ENCODE assay signal across 10 cellular contexts in genomic region chr7:74766508-74766907, GRCh38. TPM values are rescaled to one million over a fixed set of nuclear protein-coding genes. Genes with fewer than 3 reads are reported as not detected.
A peak's percentile ranks its signal among the peaks of the same experiment; 100 is the strongest.
DNase-seq lines count a peak whose midpoint lies in the region; ATAC-seq and TF ChIP-seq lines count a peak whose summit lies in the region.
"Not testable (repeated sequence)": the region's sequence is repeated elsewhere in the genome, so short reads cannot be mapped to it uniquely, and the experiment has no call there.
"Had no signal": no experiment of that assay in that cellular context is flagged by ENCODE, and none has a peak within 500 bp of the region (broad histone marks: within the 10 kb centered on the region; RNA-seq: fewer than 3 reads in every experiment).

No MANE protein-coding gene starts in this region.

- not testable (repeated sequence) for H3F3A ChIP-seq in OCI-LY1 (ENCODE audit: insufficient read depth, low read length)

- not testable (repeated sequence) for H3K4me2 ChIP-seq in OCI-LY1 (ENCODE audit: low read length)

- H3K27ac Mint-ChIP-seq in dendritic cell treated with granulocyte-macrophage colony-stimulating factor and Interleukin-4, amounts not matched to agents 40 ng/mL and 50 ng/mL, for 4 days, result peak overlapping the region; percentile 80
- H3K27ac Mint-ChIP-seq in stimulated activated memory B cell treated with anti-CD40 and anti-IgM and Interleukin-4, amounts not matched to agents 10 μg/mL and 1 μg/mL and 100 μg/mL, for 72 hours, result not testable (repeated sequence)

- H3K4me3 ChIP-seq in OCI-LY1 (ENCODE audit: low read depth, low read length, poor library complexity, severe bottlenecking); right lobe of liver: not testable (repeated sequence)

- not testable (repeated sequence) for H3K9me3 ChIP-seq in OCI-LY1 (ENCODE audit: low read length); right lobe of liver

- H3K27me3 Mint-ChIP-seq in dendritic cell treated with granulocyte-macrophage colony-stimulating factor and Interleukin-4, amounts not matched to agents 40 ng/mL and 50 ng/mL, for 4 days; stimulated activated memory B cell treated with anti-CD40 and anti-IgM and Interleukin-4, amounts not matched to agents 10 μg/mL and 1 μg/mL and 100 μg/mL, for 72 hours: not testable (repeated sequence)

- not testable (repeated sequence) for H4K20me1 ChIP-seq in OCI-LY1 (ENCODE audit: insufficient read depth, low read length)

- not testable (repeated sequence) for H3K9me2 ChIP-seq in OCI-LY1 (ENCODE audit: low read depth, low read length)

- not testable (repeated sequence) for TF ChIP-seq POLR2A in right lobe of liver (IDR thresholded peaks at IDR 0.05)

- WGBS in right lobe of liver (ENCODE audit: insufficient coverage, low coverage, low lambda C conversion rate, missing lambda C conversion rate), result no CpG with 5 or more reads among the region's 7 CpGs

- intact Hi-C loops in dendritic cell treated with granulocyte-macrophage colony-stimulating factor and Interleukin-4, amounts not matched to agents 40 ng/mL and 50 ng/mL, for 4 days (cut with micrococcal nuclease); right lobe of liver (cut with DNase I): not testable (repeated sequence)

- ATAC-seq in GM18867 (IDR thresholded peaks at IDR 0.05; ENCODE audit: unreplicated experiment), result peak; percentile 27
- ATAC-seq in GM21619 (IDR thresholded peaks at IDR 0.05; ENCODE audit: unreplicated experiment), result peak; percentile 26
- ATAC-seq in HG02678 (IDR thresholded peaks at IDR 0.05; ENCODE audit: unreplicated experiment), result peak; percentile 41
- ATAC-seq in right lobe of liver, result peak in 3 of 4 donors; percentile 34 to 39 (median 34)
- ATAC-seq in stimulated activated memory B cell treated with anti-CD40 and anti-IgM and Interleukin-4, amounts not matched to agents 10 μg/mL and 1 μg/mL and 100 μg/mL, for 72 hours, result peak; percentile 66

- not testable (repeated sequence) for H3K36me3 Mint-ChIP-seq in dendritic cell treated with granulocyte-macrophage colony-stimulating factor and Interleukin-4, amounts not matched to agents 40 ng/mL and 50 ng/mL, for 4 days (ENCODE audit: low read depth); stimulated activated memory B cell treated with anti-CD40 and anti-IgM and Interleukin-4, amounts not matched to agents 10 μg/mL and 1 μg/mL and 100 μg/mL, for 72 hours

- peak overlapping the region; percentile 76 for H3K27ac ChIP-seq in OCI-LY1 (ENCODE audit: low read depth, low read length, poor library complexity, severe bottlenecking)
- H3K27ac ChIP-seq in right lobe of liver, result not testable (repeated sequence)

- not testable (repeated sequence) for H3K4me3 Mint-ChIP-seq in dendritic cell treated with granulocyte-macrophage colony-stimulating factor and Interleukin-4, amounts not matched to agents 40 ng/mL and 50 ng/mL, for 4 days; stimulated activated memory B cell treated with anti-CD40 and anti-IgM and Interleukin-4, amounts not matched to agents 10 μg/mL and 1 μg/mL and 100 μg/mL, for 72 hours

- not testable (repeated sequence) for H3K36me3 ChIP-seq in OCI-LY1 (ENCODE audit: insufficient read depth, low read length); right lobe of liver

- peaks cover 12% of the 10 kb centered on the region for H3K4me1 ChIP-seq in OCI-LY1 (ENCODE audit: insufficient read depth, low read length, severe bottlenecking)
- H3K4me1 ChIP-seq in right lobe of liver, result not testable (repeated sequence)

- not testable (repeated sequence) for H2AFZ ChIP-seq in OCI-LY1 (ENCODE audit: low read length)

- H3K79me2 ChIP-seq in OCI-LY1 (ENCODE audit: insufficient read depth, low read length), result not testable (repeated sequence)

- H3K9ac ChIP-seq in OCI-LY1 (ENCODE audit: low read length), result not testable (repeated sequence)

- DNase-seq in right lobe of liver, result not testable (repeated sequence)

- not testable (repeated sequence) for H3K4me1 Mint-ChIP-seq in dendritic cell treated with granulocyte-macrophage colony-stimulating factor and Interleukin-4, amounts not matched to agents 40 ng/mL and 50 ng/mL, for 4 days (ENCODE audit: low read depth); stimulated activated memory B cell treated with anti-CD40 and anti-IgM and Interleukin-4, amounts not matched to agents 10 μg/mL and 1 μg/mL and 100 μg/mL, for 72 hours

- not testable (repeated sequence) for H3K27me3 ChIP-seq in OCI-LY1 (ENCODE audit: insufficient read depth, low read length); right lobe of liver

- H3K9me3 Mint-ChIP-seq in dendritic cell treated with granulocyte-macrophage colony-stimulating factor and Interleukin-4, amounts not matched to agents 40 ng/mL and 50 ng/mL, for 4 days; stimulated activated memory B cell treated with anti-CD40 and anti-IgM and Interleukin-4, amounts not matched to agents 10 μg/mL and 1 μg/mL and 100 μg/mL, for 72 hours: not testable (repeated sequence)

- not testable (repeated sequence) for TF ChIP-seq CTCF in OCI-LY1 (IDR thresholded peaks at IDR 0.05; ENCODE audit: low read length); right lobe of liver (IDR thresholded peaks at IDR 0.05)

RNA-seq across cellular contexts. Expression of gene NCF1, which starts 7.3 kb away (rescaled TPM):
- total RNA-seq in right lobe of liver, result 1 to 10 TPM in 3 of 6 experiments, under 1 TPM in 3; 0.37 to 6.0 (median 1.0) TPM
- total RNA-seq: H4, MCF 10A, SJSA1 had no signal
